9 cellular contexts compared by ENCODE assay signal in genomic region chr11:96263361-96263763, GRCh38.
DNase-seq lines count a peak whose midpoint lies in the region; ATAC-seq and TF ChIP-seq lines count a peak whose summit lies in the region.
"Had no signal": no experiment of that assay in that cellular context is flagged by ENCODE, and none has a peak within 500 bp of the region (broad histone marks: within the 10 kb centered on the region; RNA-seq: fewer than 3 reads in every experiment).

No MANE protein-coding gene starts in this region.

- H3K4me1 ChIP-seq in GM23338 (ENCODE audit: insufficient read depth), result peaks cover 20% of the 10 kb centered on the region
- H3K4me1 ChIP-seq in spleen, result peaks cover 52 to 93% (median 81%) of the 10 kb centered on the region in 6 donors

- H3K27me3 ChIP-seq in GM23338 (ENCODE audit: insufficient read depth) (no peaks in the 10 kb centered on the region), spleen (replicated peaks in 1 of 7) (no peaks in the 10 kb centered on the region)

- no peaks in the 10 kb centered on the region for H4K20me1 ChIP-seq in GM23338 (replicated peaks; ENCODE audit: insufficient read depth)

- H3K9me3 ChIP-seq in spleen, result no peaks in the 10 kb centered on the region

- TF ChIP-seq CTCF in GM23338 (conservative IDR thresholded peaks at IDR 0.05; ENCODE audit: low read depth in 2 of 2) (no peak), fibroblast of villous mesenchyme (IDR thresholded peaks at IDR 0.05; ENCODE audit: insufficient read depth, low read depth, low read length) (no peak), spleen (IDR thresholded peaks at IDR 0.05 in 8 of 11, conservative IDR thresholded peaks at IDR 0.05 in 3 of 11) (no peak), nephron progenitor cell (IDR thresholded peaks at IDR 0.05) (no peak)

- H3K9me3 Mint-ChIP-seq in GM23338 (no peaks in the 10 kb centered on the region; the same call in 2 of the 3 replicates), nephron progenitor cell (peaks cover under 1% of the 10 kb centered on the region)
- H3K9me3 Mint-ChIP-seq: activated CD4-positive, alpha-beta T cell treated with anti-CD3 and anti-CD28 coated beads, Interleukin-2, amount 10 ng/mL, durations not matched to agents 24 days and 14 days had no signal

- no peak overlapping the region for H3K27ac Mint-ChIP-seq in GM23338
- no peak overlapping the region for H3K27ac Mint-ChIP-seq in nephron progenitor cell
- H3K27ac Mint-ChIP-seq: activated CD4-positive, alpha-beta T cell treated with anti-CD3 and anti-CD28 coated beads, Interleukin-2, amount 10 ng/mL, durations not matched to agents 24 days and 14 days had no signal

- H3K36me3 Mint-ChIP-seq in GM23338 (ENCODE audit: low read depth), result no peaks in the 10 kb centered on the region
- H3K36me3 Mint-ChIP-seq in nephron progenitor cell (ENCODE audit: low read depth), result peaks cover 16% of the 10 kb centered on the region

- H3K27ac ChIP-seq in GM23338 (ENCODE audit: low read depth) (no peak overlapping the region), spleen (peak overlapping the region in 7 of 8 donors; percentile 25 to 87 (median 50))

- H3K27me3 Mint-ChIP-seq in GM23338 (ENCODE audit: insufficient read depth, low read depth, poor library complexity), result peaks cover 6% of the 10 kb centered on the region
- peaks cover 4% of the 10 kb centered on the region for H3K27me3 Mint-ChIP-seq in nephron progenitor cell (ENCODE audit: low read depth, poor library complexity)
- H3K27me3 Mint-ChIP-seq: activated CD4-positive, alpha-beta T cell treated with anti-CD3 and anti-CD28 coated beads, Interleukin-2, amount 10 ng/mL, durations not matched to agents 24 days and 14 days had no signal

- no peak for TF ChIP-seq POLR2A in spleen (IDR thresholded peaks at IDR 0.05)

- H2AFZ ChIP-seq in GM23338, result no peak overlapping the region

- H3F3A ChIP-seq in GM23338 (replicated peaks; ENCODE audit: low read depth), result no peaks in the 10 kb centered on the region

- ATAC-seq in GM23338 (peak; percentile 41; the same call in 2 of the 3 replicates), GM19467 (IDR thresholded peaks at IDR 0.05; ENCODE audit: unreplicated experiment) (no peak)

- H3K36me3 ChIP-seq in GM23338 (ENCODE audit: insufficient read depth), result no peaks in the 10 kb centered on the region
- H3K36me3 ChIP-seq in spleen, result no peaks in the 10 kb centered on the region

- no peaks in the 10 kb centered on the region for H3K79me2 ChIP-seq in GM23338 (replicated peaks; ENCODE audit: insufficient read depth)

- H3K4me3 Mint-ChIP-seq in GM23338 (no peak overlapping the region), nephron progenitor cell (no peak overlapping the region)
- H3K4me3 Mint-ChIP-seq: activated CD4-positive, alpha-beta T cell treated with anti-CD3 and anti-CD28 coated beads, Interleukin-2, amount 10 ng/mL, durations not matched to agents 24 days and 14 days had no signal

- H3K4me1 Mint-ChIP-seq in GM23338, result peaks cover 33% of the 10 kb centered on the region
- H3K4me1 Mint-ChIP-seq in nephron progenitor cell, result peaks cover 38% of the 10 kb centered on the region

- no peaks in the 10 kb centered on the region for H3K9me2 ChIP-seq in GM23338 (ENCODE audit: insufficient read depth)

- intact Hi-C loops in spleen (cut with DNase I; ENCODE audit: low total_unique reads), result no loop called here

- DNase-seq in GM23338 (ENCODE audit: low spot score), result no peak
- DNase-seq in SKM-1 treated with dmso at 0.1 percent for 144 hours (lab: John Stamatoyannopoulos, UW; ENCODE audit: unreplicated experiment), result peak; percentile 91
- peak; percentile 93 for DNase-seq in fibroblast of villous mesenchyme (ENCODE audit: low read depth)
- no peak for DNase-seq in spleen
- no peak for DNase-seq in nephron progenitor cell
- no peak for DNase-seq in glomerular visceral epithelial cell (ENCODE audit: extremely low spot score)
- no peak for DNase-seq in GM19240 (ENCODE audit: insufficient read length, low spot score)
- DNase-seq: activated CD4-positive, alpha-beta T cell treated with anti-CD3 and anti-CD28 coated beads, Interleukin-2, amount 10 ng/mL, durations not matched to agents 24 days and 14 days had no signal

- no peak overlapping the region for H3K4me2 ChIP-seq in GM23338

- no peak overlapping the region for H3K4me3 ChIP-seq in GM23338
- H3K4me3 ChIP-seq in fibroblast of villous mesenchyme (ENCODE audit: low read depth, low read length), result no peak overlapping the region
- no peak overlapping the region for H3K4me3 ChIP-seq in spleen

TF ChIP-seq in GM23338, 12 proteins besides CTCF, POLR2A, EP300 and RAD21 (continues in another document):
- TF ChIP-seq JUNB (IDR thresholded peaks at IDR 0.05; ENCODE audit: unreplicated experiment), result no peak
- TF ChIP-seq ZNF331 (CRISPR knock-in tag; IDR thresholded peaks at IDR 0.05; ENCODE audit: low read depth), result no peak
- no peak for TF ChIP-seq ZNF114 (CRISPR knock-in tag; IDR thresholded peaks at IDR 0.05)
- TF ChIP-seq, protein P1, sequence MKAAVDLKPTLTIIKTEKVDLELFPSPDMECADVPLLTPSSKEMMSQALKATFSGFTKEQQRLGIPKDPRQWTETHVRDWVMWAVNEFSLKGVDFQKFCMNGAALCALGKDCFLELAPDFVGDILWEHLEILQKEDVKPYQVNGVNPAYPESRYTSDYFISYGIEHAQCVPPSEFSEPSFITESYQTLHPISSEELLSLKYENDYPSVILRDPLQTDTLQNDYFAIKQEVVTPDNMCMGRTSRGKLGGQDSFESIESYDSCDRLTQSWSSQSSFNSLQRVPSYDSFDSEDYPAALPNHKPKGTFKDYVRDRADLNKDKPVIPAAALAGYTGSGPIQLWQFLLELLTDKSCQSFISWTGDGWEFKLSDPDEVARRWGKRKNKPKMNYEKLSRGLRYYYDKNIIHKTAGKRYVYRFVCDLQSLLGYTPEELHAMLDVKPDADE (IDR thresholded peaks at IDR 0.05), result no peak
- TF ChIP-seq NANOG (IDR thresholded peaks at IDR 0.05; ENCODE audit: borderline replicate concordance), result no peak
- no peak for TF ChIP-seq EZH2phosphoT487 (IDR thresholded peaks at IDR 0.05; ENCODE audit: unreplicated experiment)
- no peak for TF ChIP-seq CREB1 (CRISPR knock-in tag; IDR thresholded peaks at IDR 0.05; ENCODE audit: low read depth)
- no peak for TF ChIP-seq STAT1 (IDR thresholded peaks at IDR 0.05; ENCODE audit: unreplicated experiment)
- no peak for TF ChIP-seq REST (IDR thresholded peaks at IDR 0.05; ENCODE audit: unreplicated experiment)
- no peak for TF ChIP-seq EZH2 (IDR thresholded peaks at IDR 0.05; ENCODE audit: low read depth, unreplicated experiment)
- TF ChIP-seq POLR2AphosphoS5 (IDR thresholded peaks at IDR 0.05; ENCODE audit: low read depth), result no peak

Comparison
In these comparisons a context has a peak if more than half of its experiments do, and no peak if none do; other contexts are left out.
1. DNase-seq: peak in SKM-1 treated with dmso at 0.1 percent for 144 hours (single experiment) and fibroblast of villous mesenchyme (single experiment); none in GM23338 (single experiment), spleen (single experiment), nephron progenitor cell (single experiment), glomerular visceral epithelial cell (single experiment) and GM19240 (single experiment).